In genomic region chr15:39248204-39248603, GRCh38 we compare ENCODE assay signal across 1 cellular context.
TF ChIP-seq lines count a peak whose summit lies in the region.

No MANE protein-coding gene starts in this region.

TF ChIP-seq in HepG2, 621 proteins besides CTCF, POLR2A, EP300 and RAD21 (continued from another document):
- TF ChIP-seq AFF4 (CRISPR knock-in tag; IDR thresholded peaks at IDR 0.05) (no peak), SOX13 (IDR thresholded peaks at IDR 0.05) (no peak), SOX13 (CRISPR knock-in tag; conservative IDR thresholded peaks at IDR 0.05 in 1 of 2, IDR thresholded peaks at IDR 0.05 in 1 of 2) (peak in 1 of 2 experiments; percentile 49; a peak in 1 of 4 replicates), SOX5 (CRISPR knock-in tag; IDR thresholded peaks at IDR 0.05; ENCODE audit: borderline replicate concordance) (peak; percentile 36; the same call in 1 of the 2 replicates), ATF4 (CRISPR knock-in tag; IDR thresholded peaks at IDR 0.05) (no peak), FOSL2 (CRISPR knock-in tag; IDR thresholded peaks at IDR 0.05) (0 out of 2 replicates have a peak, but pooled peaks have one; percentile 19), MEF2D (CRISPR knock-in tag; IDR thresholded peaks at IDR 0.05) (no peak), ZFP82 (CRISPR knock-in tag; IDR thresholded peaks at IDR 0.05; ENCODE audit: borderline replicate concordance) (no peak), CHCHD3 (CRISPR knock-in tag; IDR thresholded peaks at IDR 0.05) (no peak), HCFC1 (IDR thresholded peaks at IDR 0.05; ENCODE audit: low read depth, low read length) (no peak), MBD4 (IDR thresholded peaks at IDR 0.05; ENCODE audit: borderline replicate concordance, low read length) (no peak), ZFY (CRISPR knock-in tag; IDR thresholded peaks at IDR 0.05) (no peak), KLF13 (CRISPR knock-in tag; IDR thresholded peaks at IDR 0.05) (no peak), ZNF501 (CRISPR knock-in tag; IDR thresholded peaks at IDR 0.05) (no peak), SOX6 (IDR thresholded peaks at IDR 0.05) (no peak), SOX6 (CRISPR knock-in tag; IDR thresholded peaks at IDR 0.05) (peak; percentile 20; the same call in 1 of the 2 replicates), NFE2L1 (CRISPR knock-in tag; IDR thresholded peaks at IDR 0.05; ENCODE audit: borderline replicate concordance) (no peak), KDM3A (CRISPR knock-in tag; IDR thresholded peaks at IDR 0.05; ENCODE audit: low read depth) (no peak)
